ENCODE assay signal across 14 cellular contexts in the genomic region with DNA sequence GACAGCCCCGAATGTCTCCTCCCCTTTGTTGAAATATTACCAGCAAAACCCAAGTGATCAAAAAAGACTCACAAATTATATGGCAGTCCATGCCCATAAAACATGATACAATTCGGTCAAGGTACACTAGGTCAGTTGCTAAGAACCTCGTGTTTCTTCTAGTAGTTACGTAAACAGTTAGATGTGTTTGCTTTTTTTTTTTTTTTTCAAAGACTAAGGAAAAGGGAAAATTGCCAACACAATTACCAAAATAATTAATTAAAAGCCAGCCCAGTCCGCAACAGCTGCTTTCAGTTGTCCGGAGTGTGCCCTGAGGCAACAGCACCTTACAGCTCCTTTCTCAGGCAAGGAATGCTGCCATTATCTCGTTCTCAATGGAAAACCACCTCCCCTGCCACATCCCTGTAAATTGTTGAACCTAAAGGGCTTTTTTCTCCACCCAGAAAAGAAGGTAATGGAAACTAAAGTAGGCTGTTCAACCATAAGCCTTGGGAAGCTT.
DNase-seq lines count a peak whose midpoint lies in the region; TF ChIP-seq lines count a peak whose summit lies in the region.
"Had no signal": no experiment of that assay in that cellular context is flagged by ENCODE, and none has a peak within 500 bp of the region (broad histone marks: within the 10 kb centered on the region; RNA-seq: fewer than 3 reads in every experiment).

No MANE protein-coding gene starts in this region.

- peak overlapping the region; percentile 34 for H3K27ac ChIP-seq in neuronal stem cell (replicated peaks; ENCODE audit: low read length)
- H3K27ac ChIP-seq: A549 had no signal

- DNase-seq in DMS153 (lab: John Stamatoyannopoulos, UW) (peak; percentile 50), DMS153 treated with DMSO at 0.1 percent for 48 hours (lab: John Stamatoyannopoulos, UW; ENCODE audit: unreplicated experiment) (no peak), NCI-H2196 (lab: John Stamatoyannopoulos, UW; ENCODE audit: unreplicated experiment) (peak; percentile 89), glutamatergic neuron (no peak), neuronal stem cell (ENCODE audit: low spot score) (no peak), dedifferentiated amniotic fluid mesenchymal stem cell (ENCODE audit: extremely low spot score) (no peak), GF-D8 (lab: John Stamatoyannopoulos, UW) (no peak), AG20443 (ENCODE audit: low spot score) (no peak)
- DNase-seq: activated CD4-positive, alpha-beta T cell treated with anti-CD3 and anti-CD28 coated beads, Interleukin-2, amount 50 U/mL, for 48 hours; Calu3; posterior cingulate gyrus; T-helper 2 cell had no signal

- no peak overlapping the region for H3K27ac Mint-ChIP-seq in glutamatergic neuron (ENCODE audit: unreplicated experiment)
- H3K27ac Mint-ChIP-seq: activated T-helper 17 cell treated with anti-CD3 and anti-CD28 coated beads, Interleukin-2, amount 50 U/mL, for 72 hours had no signal

- H3K36me3 ChIP-seq in neuronal stem cell (replicated peaks in 1 of 2; ENCODE audit: control insufficient read depth in 2 of 2, insufficient read depth in 2 of 2, low read length in 2 of 2), result no peaks in the 10 kb centered on the region

- H3K9me3 ChIP-seq in neuronal stem cell (replicated peaks in 1 of 2; ENCODE audit: control insufficient read depth in 2 of 2, insufficient read depth in 1 of 2, low read depth in 1 of 2, low read length in 2 of 2), result peaks cover 0 to 8% of the 10 kb centered on the region in 2 donors
- H3K9me3 ChIP-seq: A549 had no signal

- peaks cover 25% of the 10 kb centered on the region for H3K4me1 Mint-ChIP-seq in glutamatergic neuron (ENCODE audit: low read depth, unreplicated experiment)
- H3K4me1 Mint-ChIP-seq: activated T-helper 17 cell treated with anti-CD3 and anti-CD28 coated beads, Interleukin-2, amount 50 U/mL, for 72 hours had no signal

- H2AFZ ChIP-seq in neuronal stem cell (ENCODE audit: low read length), result no peak overlapping the region

- peaks cover 0 to 3% (median 0%) of the 10 kb centered on the region in 3 experiments for H3K27me3 ChIP-seq in neuronal stem cell (ENCODE audit: control insufficient read depth in 3 of 3, insufficient read depth in 3 of 3, low read depth in 1 of 3, low read length in 3 of 3)

- no peak overlapping the region for H2BK12ac ChIP-seq in neuronal stem cell (ENCODE audit: low read length)

- no peak overlapping the region for H3K4me2 ChIP-seq in neuronal stem cell (ENCODE audit: insufficient read depth, low read length, poor library complexity, severe bottlenecking)
- H3K4me2 ChIP-seq: A549 had no signal

- no peak overlapping the region for H3K4ac ChIP-seq in neuronal stem cell (ENCODE audit: low read length)

- H3K4me3 Mint-ChIP-seq in glutamatergic neuron (ENCODE audit: unreplicated experiment), result peak overlapping the region; percentile 30
- H3K4me3 Mint-ChIP-seq: activated T-helper 17 cell treated with anti-CD3 and anti-CD28 coated beads, Interleukin-2, amount 50 U/mL, for 72 hours had no signal

- H3K4me1 ChIP-seq in neuronal stem cell (ENCODE audit: control insufficient read depth in 2 of 2, insufficient read depth in 1 of 2, low read depth in 1 of 2, low read length in 2 of 2), result peaks cover 5 to 8% of the 10 kb centered on the region in 2 donors
- H3K4me1 ChIP-seq: A549 had no signal

- no peak overlapping the region for H2BK5ac ChIP-seq in neuronal stem cell (ENCODE audit: low read length)

- no peak overlapping the region for H3K18ac ChIP-seq in neuronal stem cell (ENCODE audit: low read length)

- no peaks in the 10 kb centered on the region for H3K36me3 Mint-ChIP-seq in glutamatergic neuron (ENCODE audit: unreplicated experiment)

- H3K27me3 Mint-ChIP-seq in glutamatergic neuron (ENCODE audit: unreplicated experiment), result no peaks in the 10 kb centered on the region

- H2AK5ac ChIP-seq in neuronal stem cell (ENCODE audit: low read depth, low read length), result no peak overlapping the region

- H3K9me3 Mint-ChIP-seq in glutamatergic neuron (ENCODE audit: unreplicated experiment), result peaks cover 2% of the 10 kb centered on the region
- H3K9me3 Mint-ChIP-seq: activated T-helper 17 cell treated with anti-CD3 and anti-CD28 coated beads, Interleukin-2, amount 50 U/mL, for 72 hours had no signal

- TF ChIP-seq CTCF in glutamatergic neuron (IDR thresholded peaks at IDR 0.05; ENCODE audit: partially characterized antibody, unreplicated experiment), result no peak

- no peak overlapping the region for H4K8ac ChIP-seq in neuronal stem cell (ENCODE audit: low read depth, low read length)

- H3K79me1 ChIP-seq in neuronal stem cell (ENCODE audit: low read depth, low read length), result no peaks in the 10 kb centered on the region

- H3K9ac ChIP-seq in neuronal stem cell (ENCODE audit: low read depth, low read length, poor library complexity), result no peak overlapping the region

- H2BK120ac ChIP-seq in neuronal stem cell (ENCODE audit: low read depth, low read length), result no peak overlapping the region

- no peak overlapping the region for H3K4me3 ChIP-seq in neuronal stem cell (ENCODE audit: low read length in 2 of 2)
- H3K4me3 ChIP-seq: A549 had no signal

- no peak overlapping the region for H3K14ac ChIP-seq in neuronal stem cell (ENCODE audit: low read length)

- H4K91ac ChIP-seq in neuronal stem cell (ENCODE audit: low read depth, low read length, poor library complexity), result no peak overlapping the region

- no peak overlapping the region for H2BK15ac ChIP-seq in neuronal stem cell (ENCODE audit: low read length)

- no peak overlapping the region for H3K23ac ChIP-seq in neuronal stem cell (ENCODE audit: low read depth, low read length, poor library complexity)

- WGBS in neuronal stem cell (ENCODE audit: extremely low coverage in 2 of 2, insufficient read length in 2 of 2, insufficient replicate concordance in 1 of 2), 2 donors, result no CpG with 5 or more reads among the region's 7 CpGs

Comparison
In these comparisons a context has a peak if more than half of its experiments do, and no peak if none do; other contexts are left out.
1. DNase-seq: peak in DMS153 (single experiment) and NCI-H2196 (single experiment); none in DMS153 treated with DMSO at 0.1 percent for 48 hours (single experiment), glutamatergic neuron (single experiment), neuronal stem cell (single experiment), dedifferentiated amniotic fluid mesenchymal stem cell (single experiment), GF-D8 (single experiment) and AG20443 (single experiment).